Comparison of ENCODE assay signal across 8 cellular contexts in the genomic region with DNA sequence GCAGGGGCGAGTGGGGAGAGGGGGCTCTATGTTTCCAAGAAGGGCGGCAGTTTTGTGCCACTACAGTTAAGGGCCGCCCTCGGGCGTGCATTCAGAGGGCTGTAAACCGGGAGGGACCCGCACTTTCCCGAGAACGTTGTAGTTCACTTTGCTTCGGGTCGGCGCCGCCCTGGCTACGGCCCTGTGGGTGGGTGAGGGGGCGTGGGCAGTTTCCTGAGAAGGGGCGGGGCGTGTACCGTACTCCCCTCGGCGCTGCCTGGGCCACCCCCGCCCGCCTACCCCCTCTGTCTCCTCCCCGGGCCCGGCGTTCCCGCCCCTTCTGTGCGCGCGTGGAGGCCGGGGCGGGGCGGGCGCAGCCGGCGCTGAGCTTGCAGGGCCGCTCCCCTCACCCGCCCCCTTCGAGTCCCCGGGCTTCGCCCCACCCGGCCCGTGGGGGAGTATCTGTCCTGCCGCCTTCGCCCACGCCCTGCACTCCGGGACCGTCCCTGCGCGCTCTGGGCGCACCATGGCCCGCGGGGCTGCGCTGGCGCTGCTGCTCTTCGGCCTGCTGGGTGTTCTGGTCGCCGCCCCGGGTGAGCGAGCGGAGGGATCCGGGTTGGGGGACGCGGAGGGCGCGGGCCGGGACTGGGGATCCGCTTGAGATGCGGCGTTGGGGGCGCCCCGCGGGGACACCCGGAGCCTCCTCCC. TPM values are rescaled to one million over a fixed set of nuclear protein-coding genes. Genes with fewer than 3 reads are reported as not detected.
A peak's percentile ranks its signal among the peaks of the same experiment; 100 is the strongest.
DNase-seq lines count a peak whose midpoint lies in the region; ATAC-seq lines count a peak whose summit lies in the region.

A gene with protein sequence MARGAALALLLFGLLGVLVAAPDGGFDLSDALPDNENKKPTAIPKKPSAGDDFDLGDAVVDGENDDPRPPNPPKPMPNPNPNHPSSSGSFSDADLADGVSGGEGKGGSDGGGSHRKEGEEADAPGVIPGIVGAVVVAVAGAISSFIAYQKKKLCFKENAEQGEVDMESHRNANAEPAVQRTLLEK (plus strand): TSS at position 440 of the 687 bp plus-strand sequence. CDS start 66 bp downstream, at position 506.

- H3K36me3 Mint-ChIP-seq in T-cell: peaks cover 6% of the 10 kb centered on the region

- no peaks in the 10 kb centered on the region for H3K9me3 Mint-ChIP-seq in T-cell

- H3K27me3 Mint-ChIP-seq in T-cell: no peaks in the 10 kb centered on the region

- H3K4me1 Mint-ChIP-seq in T-cell: peaks cover 39 to 42% (median 40%) of the 10 kb centered on the region in 3 donors

- peak; percentile 73 to 91 (median 86) for DNase-seq in T-cell
- DNase-seq in T47D (ENCODE audit: low read depth in 1 of 2, low spot score in 1 of 2): peak; percentile 67 to 88
- peak; percentile 97 for DNase-seq in islet precursor cell
- peak; percentile 62 to 85 (median 71) for DNase-seq in stimulated activated CD4-positive, alpha-beta T cell treated with anti-CD3 and anti-CD28 coated beads, Interleukin-1b, Interleukin-23, amount 100 ng/mL, for 24 hours (ENCODE audit: low read depth in 4 of 4, low spot score in 1 of 4)
- DNase-seq in NCI-H1105 treated with DMSO at 0.1 percent for 48 hours (lab: John Stamatoyannopoulos, UW): no peak
- DNase-seq in SW 1271 (lab: John Stamatoyannopoulos, UW): no peak

- CTCF ChIA-PET in T-cell (lab: Charles Lee): no interaction called here

- H3K27ac Mint-ChIP-seq in T-cell: peak within 1 kb of the TSS; percentile 94 to 99

- in situ Hi-C loops in T47D (cut with HindIII; ENCODE audit: low pct_unique_long_range_greater_than_20kb, low sequenced_read_pairs): no loop called here

- POLR2A ChIA-PET in T-cell (lab: Charles Lee): no interaction called here

- peak within 1 kb of the TSS; percentile 94 to 100 (median 98) for H3K4me3 Mint-ChIP-seq in T-cell

- ATAC-seq in GM18519 (IDR thresholded peaks at IDR 0.05; ENCODE audit: low FRiP score, unreplicated experiment): peak; percentile 78
- ATAC-seq in HG02981 (IDR thresholded peaks at IDR 0.05; ENCODE audit: unreplicated experiment): peak; percentile 85
- peak; percentile 92 to 94 (median 92) for ATAC-seq in T-cell (replicated peaks in 1 of 4)

RNA-seq across cellular contexts. Expression of the gene that starts here (rescaled TPM):
- total RNA-seq in T-cell: 100 to 1,000 TPM; 141 to 294 (median 207) TPM

Comparison
In these comparisons a context has a peak if more than half of its experiments do, and no peak if none do; other contexts are left out.
1. DNase-seq: peak in T-cell (34 of 34), T47D (2 of 2), islet precursor cell (single experiment) and stimulated activated CD4-positive, alpha-beta T cell treated with anti-CD3 and anti-CD28 coated beads, Interleukin-1b, Interleukin-23, amount 100 ng/mL, for 24 hours (4 of 4); none in NCI-H1105 treated with DMSO at 0.1 percent for 48 hours (single experiment) and SW 1271 (0 of 2).
2. Peak in every context shown above with its lines, with median percentiles within 50 percentile points of each other: ATAC-seq.